29 cellular contexts compared by ENCODE assay signal in genomic region chr14:54935958-54936357, GRCh38. TPM values are rescaled to one million over a fixed set of nuclear protein-coding genes. Genes with fewer than 3 reads are reported as not detected.
DNase-seq lines count a peak whose midpoint lies in the region; ATAC-seq and TF ChIP-seq lines count a peak whose summit lies in the region.
"Had no signal": no experiment of that assay in that cellular context is flagged by ENCODE, and none has a peak within 500 bp of the region (broad histone marks: within the 10 kb centered on the region; RNA-seq: fewer than 3 reads in every experiment).

No MANE protein-coding gene starts in this region.

- peak; percentile 55 for DNase-seq in EH (ENCODE audit: low read depth)
- DNase-seq in NCI-H226, result peak; percentile 5
- DNase-seq in choroid plexus epithelial cell (ENCODE audit: low read depth), result peak; percentile 71
- peak; percentile 87 for DNase-seq in iris pigment epithelial cell (ENCODE audit: low read depth)
- no peak for DNase-seq in Peyer's patch
- no peak for DNase-seq in GM13976 (ENCODE audit: low spot score)
- no peak for DNase-seq in NCI-H1417 (lab: John Stamatoyannopoulos, UW)
- DNase-seq: activated CD4-positive, alpha-beta T cell treated with anti-CD3 and anti-CD28 coated beads for 1 hour; activated CD8-positive, alpha-beta T cell treated with anti-CD3 and anti-CD28 coated beads for 36 hours; activated gamma-delta T cell treated with Interleukin-2 at 50 U/mL for 16 hours; Caco-2; DMS79 treated with DMSO at 0.1 percent for 48 hours; gastrocnemius medialis; hippocampal formation; left ventricle myocardium superior; NCI-H1417 treated with DMSO at 0.1 percent for 48 hours; NCI-H2107; NCI-H524; nephron progenitor cell; pancreas; stimulated activated CD4-positive, alpha-beta T cell treated with anti-CD3 and anti-CD28 coated beads, Interleukin-12 subunit alpha, Interleukin-12 subunit beta, amount 100 ng/mL, for 4 hours; stimulated activated CD4-positive, alpha-beta T cell treated with anti-CD3 and anti-CD28 coated beads, Interleukin-4, amount 100 ng/mL, for 24 hours; stimulated activated naive B cell treated with anti-CD40 and anti-IgM and Interleukin-4, amounts not matched to agents 10 μg/mL and 1 μg/mL and 100 μg/mL, for 72 hours had no signal

- H3K27ac ChIP-seq in Peyer's patch, result no peak overlapping the region
- H3K27ac ChIP-seq: BLaER1 treated with 17β-estradiol and CSF1 and Interleukin-3, amounts not matched to agents 10 nM and 100 nM; gastrocnemius medialis; pancreas; right atrium auricular region; SJSA1; vagina had no signal

- TF ChIP-seq CTCF in choroid plexus epithelial cell (conservative IDR thresholded peaks at IDR 0.05; ENCODE audit: low read depth, low read length), result no peak
- TF ChIP-seq CTCF in Peyer's patch (IDR thresholded peaks at IDR 0.05), result no peak
- TF ChIP-seq CTCF in GM13976 (IDR thresholded peaks at IDR 0.05; ENCODE audit: borderline replicate concordance, control extremely low read depth, extremely low read depth, insufficient read depth, missing control alignments), result no peak

- in situ Hi-C loops in GM13976 (cut with MboI; ENCODE audit: low sequenced_read_pairs, unreplicated experiment), result no loop called here

- no peak for TF ChIP-seq POLR2A in Peyer's patch (IDR thresholded peaks at IDR 0.05)

- no peaks in the 10 kb centered on the region for H3K9me3 ChIP-seq in Peyer's patch
- H3K9me3 ChIP-seq: BLaER1 treated with 17β-estradiol and CSF1 and Interleukin-3, amounts not matched to agents 10 nM and 100 nM; Caco-2; gastrocnemius medialis; pancreas; right atrium auricular region; SJSA1; vagina had no signal

- no peaks in the 10 kb centered on the region for H3K36me3 ChIP-seq in Peyer's patch
- H3K36me3 ChIP-seq: gastrocnemius medialis, pancreas, right atrium auricular region, vagina had no signal

- H3K27me3 ChIP-seq in Peyer's patch, result no peaks in the 10 kb centered on the region
- H3K27me3 ChIP-seq: BLaER1 treated with 17β-estradiol and CSF1 and Interleukin-3, amounts not matched to agents 10 nM and 100 nM; gastrocnemius medialis; pancreas; right atrium auricular region; SJSA1; vagina had no signal

- no peaks in the 10 kb centered on the region for H3K4me1 ChIP-seq in Peyer's patch
- H3K4me1 ChIP-seq: Caco-2, gastrocnemius medialis, pancreas, right atrium auricular region, SJSA1, vagina had no signal

- ATAC-seq in GM21515 (IDR thresholded peaks at IDR 0.05; ENCODE audit: unreplicated experiment), result no peak
- ATAC-seq: activated CD8-positive, alpha-beta T cell treated with anti-CD3 and anti-CD28 coated beads for 36 hours; gastrocnemius medialis; left ventricle myocardium superior; Panc1; pancreas; stimulated activated naive B cell treated with anti-CD40 and anti-IgM and Interleukin-4, amounts not matched to agents 10 μg/mL and 1 μg/mL and 100 μg/mL, for 72 hours had no signal

- no peak overlapping the region for H3K4me3 ChIP-seq in choroid plexus epithelial cell (ENCODE audit: low read depth, low read length)
- H3K4me3 ChIP-seq in Peyer's patch, result no peak overlapping the region
- H3K4me3 ChIP-seq: BLaER1 treated with 17β-estradiol and CSF1 and Interleukin-3, amounts not matched to agents 10 nM and 100 nM; gastrocnemius medialis; pancreas; right atrium auricular region; SJSA1; vagina had no signal

RNA-seq across cellular contexts. Expression of gene GCH1, which starts 33.3 kb away (rescaled TPM):
- total RNA-seq in Peyer's patch, result 10 to 100 TPM; 15.7 to 29.2 (median 28.1) TPM

Comparison
In these comparisons a context has a peak if more than half of its experiments do, and no peak if none do; other contexts are left out.
1. DNase-seq: peak in EH (single experiment), NCI-H226 (single experiment), choroid plexus epithelial cell (single experiment) and iris pigment epithelial cell (single experiment); none in Peyer's patch (0 of 3), GM13976 (single experiment) and NCI-H1417 (0 of 3).